Comparison of ENCODE assay signal across 10 cellular contexts in genomic region chr22:25747245-25747944, GRCh38. TPM values are rescaled to one million over a fixed set of nuclear protein-coding genes. Genes with fewer than 3 reads are reported as not detected.
DNase-seq lines count a peak whose midpoint lies in the region; ATAC-seq and TF ChIP-seq lines count a peak whose summit lies in the region.
"Had no signal": no experiment of that assay in that cellular context is flagged by ENCODE, and none has a peak within 500 bp of the region (broad histone marks: within the 10 kb centered on the region; RNA-seq: fewer than 3 reads in every experiment).

No MANE protein-coding gene starts in this region.

- peak overlapping the region; percentile 99 for H3K27ac Mint-ChIP-seq in activated CD8-positive, alpha-beta memory T cell treated with anti-CD3 and anti-CD28 coated beads, Interleukin-2, amount 10 ng/mL, durations not matched to agents 7 days and 5 days
- H3K27ac Mint-ChIP-seq in activated naive CD8-positive, alpha-beta T cell treated with anti-CD3 and anti-CD28 coated beads for 36 hours = peak overlapping the region; percentile 53
- no peak overlapping the region for H3K27ac Mint-ChIP-seq in GM23338

- H3K27me3 ChIP-seq in heart right ventricle (no peaks in the 10 kb centered on the region), GM23338 (ENCODE audit: insufficient read depth) (no peaks in the 10 kb centered on the region)

- H3K9me3 ChIP-seq in heart right ventricle = no peaks in the 10 kb centered on the region

- no peaks in the 10 kb centered on the region for H3K79me2 ChIP-seq in GM23338 (replicated peaks; ENCODE audit: insufficient read depth)

- peaks cover 77% of the 10 kb centered on the region for H3K4me1 Mint-ChIP-seq in activated CD8-positive, alpha-beta memory T cell treated with anti-CD3 and anti-CD28 coated beads, Interleukin-2, amount 10 ng/mL, durations not matched to agents 7 days and 5 days
- H3K4me1 Mint-ChIP-seq in activated naive CD8-positive, alpha-beta T cell treated with anti-CD3 and anti-CD28 coated beads for 36 hours = peaks cover 31% of the 10 kb centered on the region
- H3K4me1 Mint-ChIP-seq in GM23338 = peaks cover 6% of the 10 kb centered on the region; the same call in 1 of the 3 replicates

- H3F3A ChIP-seq in GM23338 (replicated peaks; ENCODE audit: low read depth) = no peaks in the 10 kb centered on the region

- H3K27ac ChIP-seq in heart right ventricle (peak overlapping the region; percentile 24 to 76 (median 62)), GM23338 (ENCODE audit: low read depth) (no peak overlapping the region)
- H3K27ac ChIP-seq: C4-2B had no signal

- H3K4me1 ChIP-seq in heart right ventricle (peaks cover 8 to 66% (median 39%) of the 10 kb centered on the region in 9 donors), GM23338 (ENCODE audit: insufficient read depth) (no peaks in the 10 kb centered on the region)

- no peak overlapping the region for H3K4me3 Mint-ChIP-seq in activated CD8-positive, alpha-beta memory T cell treated with anti-CD3 and anti-CD28 coated beads, Interleukin-2, amount 10 ng/mL, durations not matched to agents 7 days and 5 days
- H3K4me3 Mint-ChIP-seq in activated naive CD8-positive, alpha-beta T cell treated with anti-CD3 and anti-CD28 coated beads for 36 hours = no peak overlapping the region
- H3K4me3 Mint-ChIP-seq in GM23338 = no peak overlapping the region

- H3K36me3 ChIP-seq in heart right ventricle (no peaks in the 10 kb centered on the region), GM23338 (ENCODE audit: insufficient read depth) (no peaks in the 10 kb centered on the region)

- no peaks in the 10 kb centered on the region; the same call in 1 of the 2 replicates for H4K20me1 ChIP-seq in GM23338 (replicated peaks; ENCODE audit: insufficient read depth)

- no peaks in the 10 kb centered on the region for H3K9me3 Mint-ChIP-seq in activated CD8-positive, alpha-beta memory T cell treated with anti-CD3 and anti-CD28 coated beads, Interleukin-2, amount 10 ng/mL, durations not matched to agents 7 days and 5 days (ENCODE audit: low read depth)
- no peaks in the 10 kb centered on the region for H3K9me3 Mint-ChIP-seq in activated naive CD8-positive, alpha-beta T cell treated with anti-CD3 and anti-CD28 coated beads for 36 hours
- no peaks in the 10 kb centered on the region; the same call in 2 of the 3 replicates for H3K9me3 Mint-ChIP-seq in GM23338

- ATAC-seq in activated CD8-positive, alpha-beta memory T cell treated with anti-CD3 and anti-CD28 coated beads, Interleukin-2, amount 10 ng/mL, durations not matched to agents 7 days and 5 days = no peak
- ATAC-seq in heart right ventricle (peak in 6 of 8 donors; percentile 34 to 78 (median 60)), GM23338 (no peak), GM18498 (IDR thresholded peaks at IDR 0.05; ENCODE audit: unreplicated experiment) (no peak)

- 31 to 47% methylated on average over 8 of the region's 8 CpGs for WGBS in heart right ventricle, 2 donors

- no peaks in the 10 kb centered on the region for H3K27me3 Mint-ChIP-seq in activated CD8-positive, alpha-beta memory T cell treated with anti-CD3 and anti-CD28 coated beads, Interleukin-2, amount 10 ng/mL, durations not matched to agents 7 days and 5 days
- H3K27me3 Mint-ChIP-seq in activated naive CD8-positive, alpha-beta T cell treated with anti-CD3 and anti-CD28 coated beads for 36 hours = no peaks in the 10 kb centered on the region
- H3K27me3 Mint-ChIP-seq in GM23338 (ENCODE audit: insufficient read depth, low read depth, poor library complexity) = peaks cover 10% of the 10 kb centered on the region

- H3K36me3 Mint-ChIP-seq in activated CD8-positive, alpha-beta memory T cell treated with anti-CD3 and anti-CD28 coated beads, Interleukin-2, amount 10 ng/mL, durations not matched to agents 7 days and 5 days = peaks cover 51% of the 10 kb centered on the region
- peaks cover 3% of the 10 kb centered on the region for H3K36me3 Mint-ChIP-seq in activated naive CD8-positive, alpha-beta T cell treated with anti-CD3 and anti-CD28 coated beads for 36 hours
- no peaks in the 10 kb centered on the region for H3K36me3 Mint-ChIP-seq in GM23338 (ENCODE audit: low read depth)

- no peak overlapping the region for H3K4me2 ChIP-seq in GM23338

- intact Hi-C loops in heart right ventricle (cut with DNase I) = no loop called here

- no peak for DNase-seq in activated CD8-positive, alpha-beta memory T cell treated with anti-CD3 and anti-CD28 coated beads, Interleukin-2, amount 10 ng/mL, durations not matched to agents 7 days and 5 days
- no peak for DNase-seq in activated CD8-positive, alpha-beta memory T cell treated with anti-CD3 and anti-CD28 coated beads, Interleukin-2, amount 50 U/mL, for 4 hours
- no peak for DNase-seq in activated naive CD8-positive, alpha-beta T cell treated with anti-CD3 and anti-CD28 coated beads for 36 hours
- DNase-seq in heart right ventricle (no peak), ureter (ENCODE audit: low spot score) (peak; percentile 71), GM23338 (ENCODE audit: low spot score) (no peak), islet precursor cell (no peak)
- DNase-seq: NCI-H1930 had no signal

- 0 out of 2 replicates have a peak, but pooled peaks cover 3% of the 10 kb centered on the region for H3K9me2 ChIP-seq in GM23338 (ENCODE audit: insufficient read depth)

- H2AFZ ChIP-seq in GM23338 = no peak overlapping the region

- H3K4me3 ChIP-seq in heart right ventricle (peak overlapping the region in 2 of 10 donors; percentile 13 to 14), GM23338 (no peak overlapping the region)

- CTCF ChIA-PET in activated CD8-positive, alpha-beta memory T cell treated with anti-CD3 and anti-CD28 coated beads, Interleukin-2, amount 10 ng/mL, durations not matched to agents 7 days and 5 days (lab: Charles Lee) = interaction anchor here (1.2 to 3.2 kb wide), 3 partner anchors 10 to 26 kb away, joined by 3 to 14 read pairs (median 11); no protein-coding TSS in a partner anchor

- TF ChIP-seq CTCF in heart right ventricle (IDR thresholded peaks at IDR 0.05) (no peak), GM23338 (conservative IDR thresholded peaks at IDR 0.05; ENCODE audit: low read depth in 2 of 2) (no peak)

RNA-seq across cellular contexts. Expression of gene MYO18B, which starts 5.4 kb away (rescaled TPM):
- 1 to 10 TPM; 3.6 to 6.1 TPM for total RNA-seq in activated CD8-positive, alpha-beta memory T cell treated with anti-CD3 and anti-CD28 coated beads, Interleukin-2, amount 10 ng/mL, durations not matched to agents 7 days and 5 days
- 1 to 10 TPM; 1.6 to 2.1 TPM for total RNA-seq in activated naive CD8-positive, alpha-beta T cell treated with anti-CD3 and anti-CD28 coated beads for 36 hours
- 100 to 1,000 TPM; 124 to 407 (median 234) TPM for total RNA-seq in heart right ventricle
- polyA plus RNA-seq in heart right ventricle = 100 to 1,000 TPM; 111 to 184 TPM
- 0.34 TPM for total RNA-seq in ureter
- 0.27 and 0.45 TPM in 2 replicates for total RNA-seq in GM23338 (2014; rRNA removed; shearing (Covaris generic))
- polyA plus RNA-seq in GM23338 (2016; fragmentation: Nextera tagmentation; extraction: Ambion mirVana) = 0.36 and 0.82 TPM in 2 replicates

Comparison
In these comparisons a context has a peak if more than half of its experiments do, and no peak if none do; other contexts are left out.
1. ATAC-seq: peak in heart right ventricle (6 of 8); none in activated CD8-positive, alpha-beta memory T cell treated with anti-CD3 and anti-CD28 coated beads, Interleukin-2, amount 10 ng/mL, durations not matched to agents 7 days and 5 days (single experiment), GM23338 (single experiment) and GM18498 (single experiment).
2. RNA of gene MYO18B, which starts 5.4 kb away (total RNA-seq): 124 to 407 TPM in heart right ventricle; 3.6 to 6.1 TPM in activated CD8-positive, alpha-beta memory T cell treated with anti-CD3 and anti-CD28 coated beads, Interleukin-2, amount 10 ng/mL, durations not matched to agents 7 days and 5 days, 1.6 to 2.1 TPM in activated naive CD8-positive, alpha-beta T cell treated with anti-CD3 and anti-CD28 coated beads for 36 hours, 0.27 to 0.45 TPM in GM23338 and 0.34 TPM in ureter (single experiment); every median in the first group is over 10 times any median in the second.